ENCODE assay signal across 27 cellular contexts in genomic region chr7:148754912-148755311, GRCh38.
"Had no signal": no experiment of that assay in that cellular context is flagged by ENCODE, and none has a peak within 500 bp of the region (broad histone marks: within the 10 kb centered on the region; RNA-seq: fewer than 3 reads in every experiment).

No MANE protein-coding gene starts in this region.

- H3K27me3 ChIP-seq: brain microvascular endothelial cell, gastrocnemius medialis, left lung, sigmoid colon, stomach, thyroid gland, upper lobe of left lung, vagina had no signal

- H3K9me3 ChIP-seq: gastrocnemius medialis, left lung, lower lobe of right lung, psoas muscle, sigmoid colon, stomach, thyroid gland, upper lobe of left lung, vagina had no signal

- H3K27ac ChIP-seq: brain microvascular endothelial cell, gastrocnemius medialis, left lung, lower lobe of right lung, parathyroid adenoma, psoas muscle, sigmoid colon, SK-N-MC, stomach, thyroid gland, upper lobe of left lung, vagina had no signal

- H3K4me3 ChIP-seq: gastrocnemius medialis, left lung, lower lobe of right lung, psoas muscle, sigmoid colon, SK-N-MC, stomach, thyroid gland, upper lobe of left lung, vagina had no signal

- H3K9me3 Mint-ChIP-seq: effector memory CD8-positive, alpha-beta T cell; stimulated activated naive B cell treated with anti-CD40 and anti-IgM and Interleukin-4, amounts not matched to agents 10 μg/mL and 1 μg/mL and 100 μg/mL, for 72 hours had no signal

- H3K27me3 Mint-ChIP-seq: activated CD8-positive, alpha-beta memory T cell treated with anti-CD3 and anti-CD28 coated beads, Interleukin-2, amount 10 ng/mL, durations not matched to agents 7 days and 5 days; activated naive CD4-positive, alpha-beta T cell treated with anti-CD3 and anti-CD28 coated beads, Interleukin-2, amount 10 ng/mL, durations not matched to agents 7 days and 5 days; effector memory CD8-positive, alpha-beta T cell; stimulated activated naive B cell treated with anti-CD40 and anti-IgM and Interleukin-4, amounts not matched to agents 10 μg/mL and 1 μg/mL and 100 μg/mL, for 72 hours had no signal

- H3K4me1 ChIP-seq: gastrocnemius medialis, left lung, lower lobe of right lung, parathyroid adenoma, psoas muscle, sigmoid colon, stomach, upper lobe of left lung, vagina had no signal

- H3K27ac Mint-ChIP-seq: activated CD8-positive, alpha-beta memory T cell treated with anti-CD3 and anti-CD28 coated beads, Interleukin-2, amount 10 ng/mL, durations not matched to agents 7 days and 5 days; activated naive CD4-positive, alpha-beta T cell treated with anti-CD3 and anti-CD28 coated beads, Interleukin-2, amount 10 ng/mL, durations not matched to agents 7 days and 5 days; stimulated activated naive B cell treated with anti-CD40 and anti-IgM and Interleukin-4, amounts not matched to agents 10 μg/mL and 1 μg/mL and 100 μg/mL, for 72 hours had no signal

- DNase-seq: activated CD4-positive, alpha-beta T cell treated with anti-CD3 and anti-CD28 coated beads for 1 hour; activated CD4-positive, alpha-beta T cell treated with anti-CD3 and anti-CD28 coated beads, Interleukin-2, amount 50 U/mL, for 48 hours; activated CD8-positive, alpha-beta memory T cell treated with anti-CD3 and anti-CD28 coated beads, Interleukin-2, amount 10 ng/mL, durations not matched to agents 7 days and 5 days; activated naive CD4-positive, alpha-beta T cell treated with anti-CD3 and anti-CD28 coated beads, Interleukin-2, amount 10 ng/mL, durations not matched to agents 7 days and 5 days; amniotic stem cell; brain microvascular endothelial cell; cortex of kidney; effector memory CD8-positive, alpha-beta T cell; erythroblast; gastrocnemius medialis; glutamatergic neuron; left lung; lower lobe of right lung; mesenchymal stem cell; nucleus accumbens; psoas muscle; sigmoid colon; small intestine; stimulated activated CD4-positive, alpha-beta T cell treated with anti-CD3 and anti-CD28 coated beads, Interleukin-4, amount 100 ng/mL, for 24 hours; stimulated activated naive B cell treated with anti-CD40 and anti-IgM and Interleukin-4, amounts not matched to agents 10 μg/mL and 1 μg/mL and 100 μg/mL, for 72 hours; stomach; T-helper 2 cell; thyroid gland; upper lobe of left lung had no signal

- H3K4me1 Mint-ChIP-seq: activated naive CD4-positive, alpha-beta T cell treated with anti-CD3 and anti-CD28 coated beads, Interleukin-2, amount 10 ng/mL, durations not matched to agents 7 days and 5 days had no signal

- H2AFZ ChIP-seq: parathyroid adenoma had no signal

- ATAC-seq: activated CD8-positive, alpha-beta memory T cell treated with anti-CD3 and anti-CD28 coated beads, Interleukin-2, amount 10 ng/mL, durations not matched to agents 7 days and 5 days; effector memory CD8-positive, alpha-beta T cell; gastrocnemius medialis; left lung; lower lobe of right lung; psoas muscle; stimulated activated naive B cell treated with anti-CD40 and anti-IgM and Interleukin-4, amounts not matched to agents 10 μg/mL and 1 μg/mL and 100 μg/mL, for 72 hours had no signal

- H3K4me3 Mint-ChIP-seq: activated CD8-positive, alpha-beta memory T cell treated with anti-CD3 and anti-CD28 coated beads, Interleukin-2, amount 10 ng/mL, durations not matched to agents 7 days and 5 days; activated naive CD4-positive, alpha-beta T cell treated with anti-CD3 and anti-CD28 coated beads, Interleukin-2, amount 10 ng/mL, durations not matched to agents 7 days and 5 days; effector memory CD8-positive, alpha-beta T cell; stimulated activated naive B cell treated with anti-CD40 and anti-IgM and Interleukin-4, amounts not matched to agents 10 μg/mL and 1 μg/mL and 100 μg/mL, for 72 hours had no signal
